9 cellular contexts compared by ENCODE assay signal in the genomic region with DNA sequence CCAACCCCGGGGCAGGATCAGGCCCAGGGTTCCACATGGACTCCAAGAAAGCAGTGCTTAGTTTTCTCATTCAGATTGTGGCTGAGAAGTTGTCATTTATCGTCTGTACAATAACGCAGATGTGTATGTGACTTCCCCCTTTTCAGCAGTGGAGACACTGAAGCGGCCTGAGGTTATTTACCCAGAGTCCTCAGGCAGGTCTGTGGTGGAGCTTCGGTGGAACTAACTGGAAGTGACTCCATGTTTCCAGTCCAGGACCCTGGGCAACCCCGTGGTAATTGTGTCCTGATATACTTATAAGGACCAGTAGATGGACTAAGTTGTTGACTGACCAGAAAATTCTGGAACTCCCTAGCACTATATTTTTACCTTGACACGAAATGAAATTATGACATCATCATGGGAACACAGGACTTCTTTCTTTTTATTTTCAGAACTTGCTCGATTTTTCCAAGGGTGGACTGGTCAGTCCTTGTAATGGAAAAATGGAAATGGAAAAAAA. TPM values are rescaled to one million over a fixed set of nuclear protein-coding genes. Genes with fewer than 3 reads are reported as not detected.
A peak's percentile ranks its signal among the peaks of the same experiment; 100 is the strongest.
DNase-seq lines count a peak whose midpoint lies in the region; ATAC-seq and TF ChIP-seq lines count a peak whose summit lies in the region.
"Had no signal": no experiment of that assay in that cellular context is flagged by ENCODE, and none has a peak within 500 bp of the region (broad histone marks: within the 10 kb centered on the region; RNA-seq: fewer than 3 reads in every experiment).

No MANE protein-coding gene starts in this region.

- 70 to 74% methylated on average over 8 of the region's 8 CpGs for WGBS in thyroid gland, 2 donors

- TF ChIP-seq POLR2A in thyroid gland (IDR thresholded peaks at IDR 0.05): no peak

- H3K27ac ChIP-seq in thyroid gland: no peak overlapping the region

- peaks cover 42% of the 10 kb centered on the region for H3K36me3 Mint-ChIP-seq in Calu3 (ENCODE audit: insufficient read depth, unreplicated experiment)
- H3K36me3 Mint-ChIP-seq in IgD-negative memory B cell: peaks cover 6% of the 10 kb centered on the region
- H3K36me3 Mint-ChIP-seq in naive B cell: peaks cover under 1 to 23% of the 10 kb centered on the region in 2 donors

- peaks cover 18% of the 10 kb centered on the region for H3K4me1 Mint-ChIP-seq in Calu3 (ENCODE audit: low read depth, unreplicated experiment)
- H3K4me1 Mint-ChIP-seq in IgD-negative memory B cell: peaks cover 25 to 36% (median 26%) of the 10 kb centered on the region in 3 donors
- peaks cover 40 to 48% (median 46%) of the 10 kb centered on the region in 3 donors for H3K4me1 Mint-ChIP-seq in naive B cell

- H3K27ac Mint-ChIP-seq in Calu3 (ENCODE audit: unreplicated experiment): peak overlapping the region; percentile 97
- H3K27ac Mint-ChIP-seq in IgD-negative memory B cell: peak overlapping the region; percentile 96 to 99 (median 99)
- peak overlapping the region; percentile 91 to 99 (median 99) for H3K27ac Mint-ChIP-seq in naive B cell

- peak; percentile 21 to 22 for ATAC-seq in naive B cell (ENCODE audit: low read depth in 2 of 2)
- ATAC-seq in GM18873 (IDR thresholded peaks at IDR 0.05; ENCODE audit: low FRiP score, unreplicated experiment): no peak

- no peaks in the 10 kb centered on the region for H3K9me3 ChIP-seq in thyroid gland
- H3K9me3 ChIP-seq: body of pancreas had no signal

- H3K4me3 Mint-ChIP-seq in Calu3 (ENCODE audit: low read depth, unreplicated experiment) (peak overlapping the region; percentile 93), IgD-negative memory B cell (peak overlapping the region; percentile 93 to 100 (median 100)), naive B cell (peak overlapping the region; percentile 78 to 99 (median 98))

- H3K36me3 ChIP-seq in thyroid gland: no peaks in the 10 kb centered on the region

- intact Hi-C loops in Calu3 (cut with micrococcal nuclease; ENCODE audit: unreplicated experiment): no loop called here
- intact Hi-C loops in thyroid gland (cut with DNase I): loop anchor here (5.0 kb wide), 1 partner anchor 55 kb away; no protein-coding TSS in a partner anchor

- no peak for TF ChIP-seq CTCF in Calu3 (IDR thresholded peaks at IDR 0.05; ENCODE audit: unreplicated experiment)
- TF ChIP-seq CTCF in thyroid gland (IDR thresholded peaks at IDR 0.05): no peak

- no peaks in the 10 kb centered on the region for H3K9me3 Mint-ChIP-seq in Calu3 (ENCODE audit: low read depth, unreplicated experiment)
- no peaks in the 10 kb centered on the region for H3K9me3 Mint-ChIP-seq in IgD-negative memory B cell
- H3K9me3 Mint-ChIP-seq in naive B cell: no peaks in the 10 kb centered on the region

- H3K4me1 ChIP-seq in thyroid gland: peaks cover 7 to 8% of the 10 kb centered on the region in 2 donors

- no peaks in the 10 kb centered on the region for H3K27me3 Mint-ChIP-seq in Calu3 (ENCODE audit: unreplicated experiment)
- no peaks in the 10 kb centered on the region for H3K27me3 Mint-ChIP-seq in IgD-negative memory B cell
- no peaks in the 10 kb centered on the region for H3K27me3 Mint-ChIP-seq in naive B cell

- no peak overlapping the region for H3K4me3 ChIP-seq in thyroid gland (replicated peaks in 1 of 3)
- H3K4me3 ChIP-seq: body of pancreas had no signal

- CTCF ChIA-PET in Calu3 (lab: Charles Lee): interaction anchor here (0.7 kb wide), 1 partner anchor 1205 kb away, joined by 3 read pairs; no protein-coding TSS in a partner anchor

- DNase-seq in Calu3 (no peak), UCSD-AML1 (lab: John Stamatoyannopoulos, UW; ENCODE audit: unreplicated experiment) (peak; percentile 55), naive B cell (peak; percentile 61), thyroid gland (no peak), NCI-H526 treated with DMSO at 0.1 percent for 48 hours (lab: John Stamatoyannopoulos, UW) (no peak)
- DNase-seq in NK-92 treated with Interleukin-12 subunit alpha and Interleukin-12 subunit beta, amount 100 ng/mL, for 24 hours (lab: John Stamatoyannopoulos, UW): no peak

- no TSS peak for BruUV-seq in Calu3 (replicated peaks; lab: Mats Ljungman, UMichigan)

- H3K27me3 ChIP-seq in thyroid gland: no peaks in the 10 kb centered on the region
- H3K27me3 ChIP-seq: body of pancreas had no signal

RNA-seq across cellular contexts. Expression of a gene that starts 1.0 kb away (rescaled TPM):
- total RNA-seq in Calu3 (2022) (11.4 and 12.2 TPM in 2 replicates), thyroid gland (1 to 10 TPM; 7.2 to 7.8 (median 7.6) TPM)
- polyA plus RNA-seq in IgD-negative memory B cell (31.0 TPM), naive B cell (ENCODE audit: low read depth in 6 of 6) (10 to 100 TPM; 17.3 to 82.6 (median 34.1) TPM)

RNA-seq across cellular contexts. Expression of a gene that starts 53.7 kb away (rescaled TPM):
- 10.0 and 11.3 TPM in 2 replicates for total RNA-seq in Calu3 (2022)
- 28.3 TPM for polyA plus RNA-seq in IgD-negative memory B cell
- polyA plus RNA-seq in naive B cell (ENCODE audit: low read depth in 6 of 6): 10 to 100 TPM; 23.1 to 41.5 (median 33.4) TPM
- total RNA-seq in thyroid gland: 10 to 100 TPM; 21.9 to 32.2 (median 25.2) TPM

Comparison
In these comparisons a context has a peak if more than half of its experiments do, and no peak if none do; other contexts are left out.
1. DNase-seq: peak in UCSD-AML1 (single experiment) and naive B cell (single experiment); none in Calu3 (single experiment), thyroid gland (0 of 2), NK-92 treated with Interleukin-12 subunit alpha and Interleukin-12 subunit beta, amount 100 ng/mL, for 24 hours (single experiment) and NCI-H526 treated with DMSO at 0.1 percent for 48 hours (single experiment).
2. Peak in every context shown above with its lines, with median percentiles within 50 percentile points of each other: H3K27ac Mint-ChIP-seq and H3K4me3 Mint-ChIP-seq.